ENCODE assay signal across 14 cellular contexts in the genomic region with DNA sequence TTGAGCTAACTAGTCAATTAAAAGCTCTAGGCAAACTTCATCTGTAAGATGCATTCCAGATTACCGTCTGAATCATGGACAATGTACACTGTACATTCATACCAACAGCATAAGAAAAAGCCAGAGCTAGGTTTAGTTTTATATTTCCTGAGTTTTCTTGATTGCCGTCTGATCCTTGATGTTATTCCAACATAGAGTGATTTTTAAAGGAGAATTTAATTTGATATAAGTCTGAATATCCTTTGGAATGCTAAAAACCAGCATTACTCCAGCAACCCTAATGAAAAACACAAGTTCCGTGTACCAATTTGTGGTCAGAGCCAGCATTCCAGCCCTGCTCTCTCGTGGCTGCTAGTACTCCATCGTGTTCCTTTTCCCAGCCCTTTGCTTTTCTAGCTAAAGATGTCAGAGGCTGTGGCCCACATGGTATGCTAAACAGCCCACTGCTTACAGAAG.
DNase-seq lines count a peak whose midpoint lies in the region; ATAC-seq, FAIRE-seq and TF ChIP-seq lines count a peak whose summit lies in the region.
"Had no signal": no experiment of that assay in that cellular context is flagged by ENCODE, and none has a peak within 500 bp of the region (broad histone marks: within the 10 kb centered on the region; RNA-seq: fewer than 3 reads in every experiment).

No MANE protein-coding gene starts in this region.

- no peaks in the 10 kb centered on the region for H4K20me1 ChIP-seq in HepG2 (ENCODE audit: insufficient read depth, low read length)

- H3K4me1 ChIP-seq in mesodermal cell (ENCODE audit: control insufficient read depth, insufficient read depth, low read length, poor library complexity, severe bottlenecking) (peaks cover 8% of the 10 kb centered on the region), transverse colon (peaks cover 0 to 7% (median 0%) of the 10 kb centered on the region in 4 donors), HepG2 (ENCODE audit: insufficient read depth, low read length) (no peaks in the 10 kb centered on the region)

- 75 to 100% methylated on average over 2 of the region's 5 CpGs for WGBS in mesodermal cell (ENCODE audit: insufficient coverage in 2 of 2), 2 experiments
- 41 to 53% methylated on average over 2 to 5 of the region's 5 CpGs for WGBS in transverse colon (ENCODE audit: low coverage in 1 of 2), 2 donors
- WGBS in HepG2 (ENCODE audit: low lambda C conversion rate): 2% methylated on average over 5 of the region's 5 CpGs

- CTCF ChIA-PET in HepG2 (lab: Yijun Ruan, JAX; ENCODE audit: low intra/inter-chr PET ratio, low total read pairs): no interaction called here

- H3K4me2 ChIP-seq in HepG2 (ENCODE audit: low read depth, low read length): no peak overlapping the region

- H3K4me3 ChIP-seq in cardiac fibroblast (replicated peaks in 1 of 2; ENCODE audit: low read depth in 2 of 2, low read length in 2 of 2): no peak overlapping the region
- no peak overlapping the region for H3K4me3 ChIP-seq in mesodermal cell (ENCODE audit: extremely low read depth, insufficient read depth, low read length, poor library complexity, severe bottlenecking)
- no peak overlapping the region for H3K4me3 ChIP-seq in transverse colon
- H3K4me3 ChIP-seq in HepG2 (replicated peaks in 1 of 3; ENCODE audit: insufficient read depth in 1 of 3, low read depth in 2 of 3, low read length in 3 of 3): no peak overlapping the region
- H3K4me3 ChIP-seq: coronary artery had no signal

- H3K9me3 ChIP-seq in mesodermal cell (ENCODE audit: control insufficient read depth, low read length) (no peaks in the 10 kb centered on the region), transverse colon (no peaks in the 10 kb centered on the region), HepG2 (ENCODE audit: low read length) (no peaks in the 10 kb centered on the region)

- FAIRE-seq in HepG2 (lab: Jason Lieb, UNC): no peak

- POLR2A ChIA-PET in HepG2 (lab: Yijun Ruan, JAX): no interaction called here

- BruUV-seq in HepG2 (replicated peaks; lab: Mats Ljungman, UMichigan): no TSS peak

- no peak for TF ChIP-seq EP300 in transverse colon (IDR thresholded peaks at IDR 0.05; ENCODE audit: low read depth)
- no peak for TF ChIP-seq EP300 in HepG2 (IDR thresholded peaks at IDR 0.05; ENCODE audit: low read depth in 2 of 2, low read length in 2 of 2)
- TF ChIP-seq EP300 in HepG2 (CRISPR knock-in tag; IDR thresholded peaks at IDR 0.05; ENCODE audit: borderline replicate concordance): no peak

- in situ Hi-C loops in transverse colon (cut with MboI; ENCODE audit: low pct_ligation_motif_present in 1 of 4, low pct_unique_long_range_greater_than_20kb in 1 of 4, low sequenced_read_pairs in 3 of 4) (no loop called here), HepG2 (cut with HindIII; ENCODE audit: extremely low pct_ligation_motif_present, low pct_unique_long_range_greater_than_20kb) (no loop called here)

- H3K36me3 ChIP-seq in mesodermal cell (ENCODE audit: control insufficient read depth, insufficient read depth, low read length): no peaks in the 10 kb centered on the region
- H3K36me3 ChIP-seq in transverse colon: no peaks in the 10 kb centered on the region
- H3K36me3 ChIP-seq in HepG2 (replicated peaks in 1 of 2; ENCODE audit: control insufficient read depth in 1 of 2, insufficient read depth in 2 of 2, low read length in 2 of 2): no peaks in the 10 kb centered on the region

- H3K27ac ChIP-seq in mesodermal cell (ENCODE audit: low read depth, low read length, severe bottlenecking): peak overlapping the region; percentile 70
- peak overlapping the region in 3 of 4 donors; percentile 23 to 41 (median 26) for H3K27ac ChIP-seq in transverse colon
- no peak overlapping the region for H3K27ac ChIP-seq in HepG2 (ENCODE audit: extremely low read length, insufficient read depth, low read length)

- no peaks in the 10 kb centered on the region for H3K79me2 ChIP-seq in HepG2 (ENCODE audit: insufficient read depth, low read length)

- H3K9ac ChIP-seq in HepG2 (ENCODE audit: insufficient read depth, low read depth, low read length): no peak overlapping the region

- ATAC-seq in HG03097 (IDR thresholded peaks at IDR 0.05; ENCODE audit: low FRiP score, unreplicated experiment): no peak
- no peak for ATAC-seq in GM19455 (IDR thresholded peaks at IDR 0.05; ENCODE audit: unreplicated experiment)
- ATAC-seq in HepG2: no peak
- ATAC-seq: activated CD4-positive, CD25-positive, alpha-beta regulatory T cell treated with anti-CD3 and anti-CD28 coated beads, Interleukin-2, amount 50 U/mL, for 24 hours had no signal

- TF ChIP-seq POLR2A in transverse colon (IDR thresholded peaks at IDR 0.05) (no peak), HepG2 (IDR thresholded peaks at IDR 0.05; ENCODE audit: insufficient read depth in 1 of 2, low read depth in 2 of 2, low read length in 2 of 2) (no peak)

- no peak overlapping the region for H2AFZ ChIP-seq in HepG2 (ENCODE audit: low read length)

- H3K27me3 ChIP-seq in transverse colon: no peaks in the 10 kb centered on the region
- peaks cover 3 to 21% of the 10 kb centered on the region in 2 experiments; a peak in 2 of 5 replicates for H3K27me3 ChIP-seq in HepG2 (ENCODE audit: control insufficient read depth in 1 of 2, insufficient read depth in 2 of 2, low read length in 2 of 2)

- DNase-seq in HS-5 (ENCODE audit: low read depth) (peak; percentile 51), cardiac fibroblast (ENCODE audit: low read depth in 2 of 2) (peak; percentile 79 to 83), transverse colon (no peak), HepG2 (ENCODE audit: low spot score) (no peak)
- no peak for DNase-seq in activated CD8-positive, alpha-beta memory T cell treated with anti-CD3 and anti-CD28 coated beads for 24 hours
- DNase-seq: activated effector memory CD4-positive, alpha-beta T cell treated with anti-CD3 and anti-CD28 coated beads, Interleukin-2, amount 50 U/mL, for 16 hours; hippocampal formation; NCI-H1105; NCI-H526 had no signal

- no peak for TF ChIP-seq RAD21 in HepG2 (CRISPR knock-in tag; IDR thresholded peaks at IDR 0.05)

- intact Hi-C loops in transverse colon (cut with DNase I; ENCODE audit: low total_unique reads): no loop called here
- intact Hi-C loops in HepG2 (cut with micrococcal nuclease; ENCODE audit: unreplicated experiment): no loop called here

- TF ChIP-seq CTCF in cardiac fibroblast (IDR thresholded peaks at IDR 0.05; ENCODE audit: low read depth, low read length) (no peak), transverse colon (IDR thresholded peaks at IDR 0.05) (no peak), HepG2 (CRISPR knock-in tag; IDR thresholded peaks at IDR 0.05) (no peak)

TF ChIP-seq in HepG2, 621 proteins besides CTCF, POLR2A, EP300 and RAD21 (continues in another document):
- TF ChIP-seq MED13 (CRISPR knock-in tag; IDR thresholded peaks at IDR 0.05) (no peak), MAZ (IDR thresholded peaks at IDR 0.05; ENCODE audit: borderline replicate concordance, low read depth, low read length) (no peak), MAZ (CRISPR knock-in tag; IDR thresholded peaks at IDR 0.05; ENCODE audit: low read depth) (no peak), YY1 (IDR thresholded peaks at IDR 0.05; ENCODE audit: insufficient read depth, insufficient replicate concordance, low read depth, low read length) (no peak), HOXA9 (CRISPR knock-in tag; IDR thresholded peaks at IDR 0.05; ENCODE audit: borderline replicate concordance) (no peak), ZSCAN30 (CRISPR knock-in tag; IDR thresholded peaks at IDR 0.05) (no peak), ZNF225 (CRISPR knock-in tag; IDR thresholded peaks at IDR 0.05) (no peak), ZMAT3 (CRISPR knock-in tag; conservative IDR thresholded peaks at IDR 0.05) (no peak)
- TF ChIP-seq, protein P1, sequence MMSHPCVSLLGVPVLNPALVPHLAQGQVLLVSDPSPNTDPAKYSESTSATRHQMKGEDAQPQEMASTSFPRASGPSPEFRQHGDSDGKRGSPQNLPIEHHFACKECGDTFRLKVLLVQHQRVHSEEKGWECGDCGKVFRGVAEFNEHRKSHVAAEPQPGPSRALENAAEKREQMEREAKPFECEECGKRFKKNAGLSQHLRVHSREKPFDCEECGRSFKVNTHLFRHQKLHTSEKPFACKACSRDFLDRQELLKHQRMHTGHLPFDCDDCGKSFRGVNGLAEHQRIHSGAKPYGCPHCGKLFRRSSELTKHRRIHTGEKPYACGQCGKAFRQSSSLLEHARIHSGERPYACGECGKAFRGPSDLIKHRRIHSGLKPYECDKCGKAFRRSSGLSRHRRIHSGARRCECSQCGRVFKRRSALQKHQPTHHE (CRISPR knock-in tag; IDR thresholded peaks at IDR 0.05; ENCODE audit: borderline replicate concordance): no peak
- TF ChIP-seq, protein P2, sequence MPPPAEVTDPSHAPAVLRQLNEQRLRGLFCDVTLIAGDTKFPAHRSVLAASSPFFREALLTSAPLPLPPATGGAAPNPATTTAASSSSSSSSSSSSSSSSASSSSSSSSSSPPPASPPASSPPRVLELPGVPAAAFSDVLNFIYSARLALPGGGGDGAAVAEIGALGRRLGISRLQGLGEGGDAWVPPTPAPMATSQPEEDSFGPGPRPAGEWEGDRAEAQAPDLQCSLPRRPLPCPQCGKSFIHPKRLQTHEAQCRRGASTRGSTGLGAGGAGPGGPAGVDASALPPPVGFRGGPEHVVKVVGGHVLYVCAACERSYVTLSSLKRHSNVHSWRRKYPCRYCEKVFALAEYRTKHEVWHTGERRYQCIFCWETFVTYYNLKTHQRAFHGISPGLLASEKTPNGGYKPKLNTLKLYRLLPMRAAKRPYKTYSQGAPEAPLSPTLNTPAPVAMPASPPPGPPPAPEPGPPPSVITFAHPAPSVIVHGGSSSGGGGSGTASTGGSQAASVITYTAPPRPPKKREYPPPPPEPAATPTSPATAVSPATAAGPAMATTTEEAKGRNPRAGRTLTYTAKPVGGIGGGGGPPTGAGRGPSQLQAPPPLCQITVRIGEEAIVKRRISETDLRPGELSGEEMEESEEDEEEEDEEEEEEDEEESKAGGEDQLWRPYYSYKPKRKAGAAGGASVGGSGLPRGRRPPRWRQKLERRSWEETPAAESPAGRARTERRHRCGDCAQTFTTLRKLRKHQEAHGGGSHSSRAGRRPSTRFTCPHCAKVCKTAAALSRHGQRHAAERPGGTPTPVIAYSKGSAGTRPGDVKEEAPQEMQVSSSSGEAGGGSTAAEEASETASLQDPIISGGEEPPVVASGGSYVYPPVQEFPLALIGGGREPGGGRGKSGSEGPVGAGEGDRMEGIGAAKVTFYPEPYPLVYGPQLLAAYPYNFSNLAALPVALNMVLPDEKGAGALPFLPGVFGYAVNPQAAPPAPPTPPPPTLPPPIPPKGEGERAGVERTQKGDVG (CRISPR knock-in tag; IDR thresholded peaks at IDR 0.05; ENCODE audit: borderline replicate concordance): no peak

Comparison
In these comparisons a context has a peak if more than half of its experiments do, and no peak if none do; other contexts are left out.
1. DNase-seq: peak in HS-5 (single experiment) and cardiac fibroblast (2 of 2); none in transverse colon (single experiment), activated CD8-positive, alpha-beta memory T cell treated with anti-CD3 and anti-CD28 coated beads for 24 hours (single experiment) and HepG2 (single experiment).